Comparison of ENCODE assay signal across 1 cellular context in the genomic region with DNA sequence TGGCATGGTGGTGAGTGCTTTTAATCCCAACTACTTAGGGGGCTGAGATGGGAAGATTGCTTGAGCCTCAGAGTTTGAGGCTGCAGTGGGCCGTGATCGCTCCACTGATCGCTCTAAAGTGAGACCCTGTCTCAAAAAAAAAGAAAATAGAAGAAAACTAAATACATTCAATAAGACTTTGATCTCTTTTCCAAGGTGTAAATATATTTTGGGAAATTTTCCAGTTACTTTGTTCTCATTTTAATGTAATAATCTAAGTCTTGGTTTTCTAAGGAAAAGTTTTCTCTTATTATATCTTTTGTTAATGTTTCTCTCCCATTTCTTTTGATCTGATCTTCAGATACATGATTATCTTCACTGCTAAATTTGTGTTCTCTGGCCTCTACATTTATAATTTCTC.
A peak's percentile ranks its signal among the peaks of the same experiment; 100 is the strongest.
TF ChIP-seq lines count a peak whose summit lies in the region.

No MANE protein-coding gene starts in this region.

TF ChIP-seq in HepG2, 621 proteins besides CTCF, POLR2A, EP300 and RAD21:
- peak; percentile 54; the same call in 1 of the 2 replicates for TF ChIP-seq RBFOX2 (IDR thresholded peaks at IDR 0.05; ENCODE audit: low read depth, low read length)
- TF ChIP-seq MAFK (conservative IDR thresholded peaks at IDR 0.05 in 1 of 2, IDR thresholded peaks at IDR 0.05 in 1 of 2; ENCODE audit: low read length in 2 of 2) = no peak
